Comparison of ENCODE assay signal across 25 cellular contexts in genomic region chr12:109645708-109646107, GRCh38.
"Had no signal": no experiment of that assay in that cellular context is flagged by ENCODE, and none has a peak within 500 bp of the region (broad histone marks: within the 10 kb centered on the region; RNA-seq: fewer than 3 reads in every experiment).

No MANE protein-coding gene starts in this region.

- H3K27ac Mint-ChIP-seq: naive thymus-derived CD4-positive, alpha-beta T cell; nephron progenitor cell; neural progenitor cell; progenitor cell of endocrine pancreas; stimulated activated effector memory CD8-positive, alpha-beta T cell treated with anti-CD3 and anti-CD28 coated beads, Interleukin-12 subunit alpha, Interleukin-12 subunit beta, amount 100 ng/mL, for 72 hours; stimulated activated naive CD8-positive, alpha-beta T cell treated with anti-CD3 and anti-CD28 coated beads, Interleukin-15, Interleukin-2, amounts not matched to agents 100 ng/mL and 50 ng/mL, for 24 hours had no signal

- H3K9ac ChIP-seq: neural progenitor cell had no signal

- DNase-seq: head of caudate nucleus; islet precursor cell; left ventricle myocardium inferior; midbrain; mucosa of descending colon; naive thymus-derived CD4-positive, alpha-beta T cell; nephron progenitor cell; ovary; right lobe of liver; stimulated activated CD4-positive, alpha-beta T cell treated with anti-CD3 and anti-CD28 coated beads, Interleukin-12 subunit alpha, Interleukin-12 subunit beta, amount 100 ng/mL, for 4 hours; stimulated activated CD4-positive, alpha-beta T cell treated with anti-CD3 and anti-CD28 coated beads, Interleukin-15, amount 100 ng/mL, for 24 hours; stimulated activated CD4-positive, alpha-beta T cell treated with anti-CD3 and anti-CD28 coated beads, Interleukin-4, amount 100 ng/mL, for 24 hours; stimulated activated naive CD4-positive, alpha-beta T cell; substantia nigra; upper lobe of left lung had no signal

- H2AFZ ChIP-seq: hepatocyte, neural progenitor cell had no signal

- H3K36me3 ChIP-seq: left ventricle myocardium inferior, neural progenitor cell, ovary, right atrium auricular region, right lobe of liver, tibial nerve, upper lobe of left lung, vagina had no signal

- H3K4me1 ChIP-seq: left ventricle myocardium inferior, right atrium auricular region, right lobe of liver, tibial nerve, upper lobe of left lung, vagina had no signal

- H3K4me2 ChIP-seq: hepatocyte, smooth muscle cell had no signal

- H3K4me1 Mint-ChIP-seq: naive thymus-derived CD4-positive, alpha-beta T cell; stimulated activated effector memory CD8-positive, alpha-beta T cell treated with anti-CD3 and anti-CD28 coated beads, Interleukin-12 subunit alpha, Interleukin-12 subunit beta, amount 100 ng/mL, for 72 hours had no signal

- ATAC-seq: mucosa of descending colon; naive thymus-derived CD4-positive, alpha-beta T cell; right lobe of liver; stimulated activated effector memory CD8-positive, alpha-beta T cell treated with anti-CD3 and anti-CD28 coated beads, Interleukin-12 subunit alpha, Interleukin-12 subunit beta, amount 100 ng/mL, for 72 hours had no signal

- H3K27me3 ChIP-seq: hepatocyte, neural progenitor cell, ovary, right atrium auricular region, right lobe of liver, upper lobe of left lung, vagina had no signal

- H3K27ac ChIP-seq: hepatocyte, left ventricle myocardium inferior, neural progenitor cell, ovary, right atrium auricular region, right lobe of liver, tibial nerve, upper lobe of left lung, vagina had no signal

- H3K4me3 Mint-ChIP-seq: nephron progenitor cell; stimulated activated effector memory CD8-positive, alpha-beta T cell treated with anti-CD3 and anti-CD28 coated beads, Interleukin-12 subunit alpha, Interleukin-12 subunit beta, amount 100 ng/mL, for 72 hours; stimulated activated naive CD8-positive, alpha-beta T cell treated with anti-CD3 and anti-CD28 coated beads, Interleukin-15, Interleukin-2, amounts not matched to agents 100 ng/mL and 50 ng/mL, for 24 hours had no signal

- H3K9me3 ChIP-seq: left ventricle myocardium inferior, mucosa of descending colon, ovary, right atrium auricular region, right lobe of liver, tibial nerve, upper lobe of left lung, vagina had no signal

- H3K4me3 ChIP-seq: hepatocyte, left ventricle myocardium inferior, lung, mucosa of descending colon, neural progenitor cell, ovary, right atrium auricular region, right lobe of liver, smooth muscle cell, tibial nerve, upper lobe of left lung, vagina had no signal

- H3K9me3 Mint-ChIP-seq: naive thymus-derived CD4-positive, alpha-beta T cell; nephron progenitor cell; neural progenitor cell; stimulated activated effector memory CD8-positive, alpha-beta T cell treated with anti-CD3 and anti-CD28 coated beads, Interleukin-12 subunit alpha, Interleukin-12 subunit beta, amount 100 ng/mL, for 72 hours; stimulated activated naive CD8-positive, alpha-beta T cell treated with anti-CD3 and anti-CD28 coated beads, Interleukin-15, Interleukin-2, amounts not matched to agents 100 ng/mL and 50 ng/mL, for 24 hours had no signal

- H3K36me3 Mint-ChIP-seq: naive thymus-derived CD4-positive, alpha-beta T cell; neural progenitor cell; stimulated activated effector memory CD8-positive, alpha-beta T cell treated with anti-CD3 and anti-CD28 coated beads, Interleukin-12 subunit alpha, Interleukin-12 subunit beta, amount 100 ng/mL, for 72 hours had no signal
